Comparison of ENCODE assay signal across 12 cellular contexts in genomic region chr5:118968406-118968911, GRCh38.
"Had no signal": no experiment of that assay in that cellular context is flagged by ENCODE, and none has a peak within 500 bp of the region (broad histone marks: within the 10 kb centered on the region; RNA-seq: fewer than 3 reads in every experiment).

No MANE protein-coding gene starts in this region.

- H3K27ac ChIP-seq: coronary artery, neutrophil, psoas muscle had no signal

- H3K9me3 ChIP-seq: mucosa of descending colon, neutrophil, psoas muscle had no signal

- H3K4me3 Mint-ChIP-seq: naive thymus-derived CD8-positive, alpha-beta T cell had no signal

- H3K36me3 ChIP-seq: neutrophil had no signal

- H3K27me3 Mint-ChIP-seq: naive thymus-derived CD8-positive, alpha-beta T cell had no signal

- H3K27me3 ChIP-seq: neutrophil had no signal

- H3K4me3 ChIP-seq: coronary artery, mucosa of descending colon, psoas muscle had no signal

- ATAC-seq: left colon; mucosa of descending colon; naive thymus-derived CD8-positive, alpha-beta T cell had no signal

- DNase-seq: effector CD4-positive, alpha-beta T cell; left colon; mucosa of descending colon; naive thymus-derived CD8-positive, alpha-beta T cell; retina; small intestine; stimulated activated CD4-positive, alpha-beta T cell treated with anti-CD3 and anti-CD28 coated beads, Interleukin-12 subunit alpha, Interleukin-12 subunit beta, amount 100 ng/mL, for 4 hours; stimulated activated naive CD4-positive, alpha-beta T cell; trophoblast cell had no signal
